ENCODE assay signal across 8 cellular contexts in genomic region chr3:12984023-12984823, GRCh38.
A peak's percentile ranks its signal among the peaks of the same experiment; 100 is the strongest.
DNase-seq lines count a peak whose midpoint lies in the region; ATAC-seq, FAIRE-seq and TF ChIP-seq lines count a peak whose summit lies in the region.

No MANE protein-coding gene starts in this region.

- H3K4me3 ChIP-seq in AG04450 (ENCODE audit: low read depth, low read length) (no peak overlapping the region), KMS-11 (IDR thresholded peaks at IDR 0.05; ENCODE audit: insufficient read depth, low read depth, low read length) (no peak overlapping the region), GM12878 (no peak overlapping the region)

- no peak overlapping the region for H3K27ac ChIP-seq in AG04450 (ENCODE audit: low read depth, low read length)
- H3K27ac ChIP-seq in KMS-11 = no peak overlapping the region
- no peak overlapping the region for H3K27ac ChIP-seq in GM12878 (ENCODE audit: control insufficient read depth, insufficient read depth)

- H3K79me2 ChIP-seq in KMS-11 (ENCODE audit: insufficient read depth, low read depth) (no peaks in the 10 kb centered on the region), GM12878 (ENCODE audit: control insufficient read depth, insufficient read depth, low read length) (peaks cover 38% of the 10 kb centered on the region)

- SMC1A ChIA-PET in GM12878 (lab: Charles Lee; ENCODE audit: uncharacterized antibody, unreplicated experiment) = interaction anchor here (1.0 to 1.7 kb wide), 10 partner anchors 9 to 93 kb away, joined by 3 to 8 read pairs (median 4); no protein-coding TSS in a partner anchor

- H2AFZ ChIP-seq in KMS-11 (ENCODE audit: low read depth) (no peak overlapping the region), GM12878 (ENCODE audit: control insufficient read depth, low read depth, low read length) (no peak overlapping the region)

- H3K9me3 Mint-ChIP-seq in T-cell (no peaks in the 10 kb centered on the region), immature natural killer cell (no peaks in the 10 kb centered on the region)

- H3K4me2 ChIP-seq in KMS-11 (no peak overlapping the region), GM12878 (ENCODE audit: control insufficient read depth, insufficient read depth) (no peak overlapping the region)

- H3K27ac Mint-ChIP-seq in T-cell (peak overlapping the region; percentile 19 to 52), immature natural killer cell (peak overlapping the region; percentile 68 to 85 (median 80))

- DNase-seq in AG04450 (ENCODE audit: low read depth, low spot score) (no peak), T-cell (peak in 32 of 34 experiments; percentile 27 to 68 (median 49)), GM12878 (ENCODE audit: low read depth, low spot score) (no peak), immature natural killer cell (peak; percentile 70 to 75 (median 72)), cerebellar nuclear complex (lab: John Stamatoyannopoulos, UW) (no peak)
- DNase-seq in stimulated activated CD4-positive, alpha-beta T cell treated with anti-CD3 and anti-CD28 coated beads, Interleukin-15, amount 100 ng/mL, for 24 hours = peak; percentile 73

- WGBS in GM12878 (ENCODE audit: insufficient coverage, insufficient replicate concordance, low lambda C conversion rate, missing lambda C conversion rate) = 32% methylated on average over 6 of the region's 7 CpGs

- no peaks in the 10 kb centered on the region for H4K20me1 ChIP-seq in KMS-11 (ENCODE audit: insufficient read depth)
- peaks cover 3% of the 10 kb centered on the region for H4K20me1 ChIP-seq in GM12878 (ENCODE audit: control insufficient read depth, insufficient read depth)

- peaks cover 72 to 77% (median 73%) of the 10 kb centered on the region in 3 donors for H3K4me1 Mint-ChIP-seq in T-cell
- H3K4me1 Mint-ChIP-seq in immature natural killer cell = peaks cover 66 to 72% of the 10 kb centered on the region in 2 donors

- H3K36me3 Mint-ChIP-seq in T-cell (peaks cover 8% of the 10 kb centered on the region), immature natural killer cell (no peaks in the 10 kb centered on the region)

- intact Hi-C loops in GM12878 (cut with micrococcal nuclease; ENCODE audit: unreplicated experiment) = loop anchor here (10.0 kb wide), 1 partner anchor 119 kb away; no protein-coding TSS in a partner anchor

- RAD21 ChIA-PET in GM12878 (lab: Charles Lee; ENCODE audit: unreplicated experiment) = interaction anchor here (0.6 to 1.8 kb wide), 10 partner anchors 9 to 1797 kb away, joined by 3 to 7 read pairs (median 4); no protein-coding TSS in a partner anchor

- CTCF ChIA-PET in AG04450 (lab: Charles Lee) = interaction anchor here (0.6 to 3.0 kb wide), 22 partner anchors 8 to 491 kb away, joined by 3 to 26 read pairs (median 5); no protein-coding TSS in a partner anchor
- CTCF ChIA-PET in T-cell (lab: Charles Lee) = interaction anchor here (0.6 to 1.7 kb wide), 14 partner anchors 9 to 336 kb away, joined by 3 to 10 read pairs (median 3); no protein-coding TSS in a partner anchor
- CTCF ChIA-PET in GM12878 (lab: Yijun Ruan, JAX) = interaction anchor here (0.6 to 6.6 kb wide), 28 partner anchors 10 to 468 kb away, joined by 3 to 44 read pairs (median 4); no protein-coding TSS in a partner anchor

- H3K36me3 ChIP-seq in KMS-11 (ENCODE audit: insufficient read depth) (no peaks in the 10 kb centered on the region), GM12878 (ENCODE audit: control insufficient read depth in 2 of 2, insufficient read depth in 2 of 2, low read length in 1 of 2) (peaks cover 2 to 8% of the 10 kb centered on the region in 2 experiments; a peak in 2 of 4 replicates)

- BruUV-seq in GM12878 (replicated peaks; lab: Mats Ljungman, UMichigan) = no TSS peak

- H3K27me3 ChIP-seq in AG04450 (ENCODE audit: control insufficient read depth, insufficient read depth, low read length) (peaks cover 7% of the 10 kb centered on the region), KMS-11 (ENCODE audit: insufficient read depth, low read depth) (no peaks in the 10 kb centered on the region), GM12878 (replicated peaks in 1 of 2; ENCODE audit: control insufficient read depth in 2 of 2, insufficient read depth in 2 of 2, low read length in 1 of 2) (no peaks in the 10 kb centered on the region)

- H3K4me1 ChIP-seq in KMS-11 (ENCODE audit: low read depth, poor library complexity, severe bottlenecking) (peaks cover 29% of the 10 kb centered on the region), GM12878 (ENCODE audit: control insufficient read depth, insufficient read depth, low read length) (peaks cover 32% of the 10 kb centered on the region)

- H3K27me3 Mint-ChIP-seq in T-cell = no peaks in the 10 kb centered on the region
- H3K27me3 Mint-ChIP-seq in immature natural killer cell (ENCODE audit: low read depth in 3 of 3) = peaks cover 2 to 5% (median 2%) of the 10 kb centered on the region in 3 donors

- H3K4me3 Mint-ChIP-seq in T-cell (no peak overlapping the region), immature natural killer cell (peak overlapping the region; percentile 30 to 80 (median 44))

- TF ChIP-seq EP300 in GM12878 (IDR thresholded peaks at IDR 0.05; ENCODE audit: borderline replicate concordance in 1 of 2, control insufficient read depth in 1 of 2, low read depth in 2 of 2, low read length in 2 of 2) = no peak

- POLR2A ChIA-PET in AG04450 (lab: Yijun Ruan, JAX) = interaction anchor here (1.3 to 1.6 kb wide), 2 partner anchors 11 to 17 kb away, joined by 6 read pairs; no protein-coding TSS in a partner anchor
- POLR2A ChIA-PET in T-cell (lab: Charles Lee) = no interaction called here
- POLR2A ChIA-PET in GM12878 (lab: Charles Lee) = interaction anchor here (0.6 to 1.3 kb wide), 4 partner anchors 10 to 279 kb away, joined by 3 to 4 read pairs (median 4); no protein-coding TSS in a partner anchor

- peaks cover 4% of the 10 kb centered on the region; the same call in 1 of the 2 replicates for H3K9me3 ChIP-seq in AG04450 (ENCODE audit: control insufficient read depth, insufficient read depth, low read length)
- peaks cover 2% of the 10 kb centered on the region; the same call in 1 of the 3 replicates for H3K9me3 ChIP-seq in GM12878 (replicated peaks; ENCODE audit: control insufficient read depth, insufficient read depth, low read length)

- TF ChIP-seq CTCF in AG04450 (IDR thresholded peaks at IDR 0.05; ENCODE audit: low read depth, low read length) = peak; percentile 77
- TF ChIP-seq CTCF in GM12874 (IDR thresholded peaks at IDR 0.05; ENCODE audit: insufficient read depth, low read depth, low read length) = peak; percentile 78
- TF ChIP-seq CTCF in KMS-11 (conservative IDR thresholded peaks at IDR 0.05; ENCODE audit: low read depth, low read length) = peak; percentile 69
- peak; percentile 64 to 79 (median 69) for TF ChIP-seq CTCF in GM12878 (IDR thresholded peaks at IDR 0.05 in 2 of 3, conservative IDR thresholded peaks at IDR 0.05 in 1 of 3; ENCODE audit: control insufficient read depth in 2 of 3, extremely low read depth in 1 of 3, insufficient read depth in 1 of 3, low read depth in 3 of 3, low read length in 3 of 3)

- FAIRE-seq in GM12878 (lab: Jason Lieb, UNC) = no peak

- TF ChIP-seq POLR2A in GM12878 (IDR thresholded peaks at IDR 0.05; ENCODE audit: low read depth, low read length) = no peak

- H3K9ac ChIP-seq in KMS-11 (no peak overlapping the region), GM12878 (ENCODE audit: control insufficient read depth, insufficient read depth, low read length) (no peak overlapping the region)

- peak; percentile 77 to 85 (median 78) for ATAC-seq in T-cell (replicated peaks in 1 of 4)
- ATAC-seq in GM12878 = peak; percentile 90

- TF ChIP-seq RAD21 in GM12878 (IDR thresholded peaks at IDR 0.05; ENCODE audit: insufficient read depth, low read depth, low read length) = peak; percentile 72

- in situ Hi-C loops in GM12878 (cut with MboI) = no loop called here

TF ChIP-seq in GM12878, 131 proteins besides CTCF, POLR2A, EP300 and RAD21:
- TF ChIP-seq YY1 (IDR thresholded peaks at IDR 0.05; ENCODE audit: low read depth, low read length) = peak; percentile 54; the same call in 1 of the 2 replicates
- no peak for TF ChIP-seq TCF12 (IDR thresholded peaks at IDR 0.05; ENCODE audit: low read depth, low read length)
- peak; percentile 60 for TF ChIP-seq SMC3 (IDR thresholded peaks at IDR 0.05; ENCODE audit: borderline replicate concordance, low read length)
- TF ChIP-seq SKIL (IDR thresholded peaks at IDR 0.05; ENCODE audit: low read depth, poor library complexity, severe bottlenecking) = no peak
- no peak for TF ChIP-seq BCL11A (IDR thresholded peaks at IDR 0.05; ENCODE audit: low read depth, low read length)

Comparison
In these comparisons a context has a peak if more than half of its experiments do, and no peak if none do; other contexts are left out.
1. DNase-seq: peak in T-cell (32 of 34), immature natural killer cell (3 of 3) and stimulated activated CD4-positive, alpha-beta T cell treated with anti-CD3 and anti-CD28 coated beads, Interleukin-15, amount 100 ng/mL, for 24 hours (single experiment); none in AG04450 (single experiment), GM12878 (single experiment) and cerebellar nuclear complex (0 of 2).
2. H3K4me3 Mint-ChIP-seq: peak in immature natural killer cell (5 of 5); none in T-cell (0 of 3).
3. POLR2A ChIA-PET loops: an anchor here in AG04450 (1.3 to 1.6 kb wide) and GM12878 (0.6 to 1.3 kb wide); none called in T-cell.
4. Peak in every context shown above with its lines, with median percentiles within 50 percentile points of each other: CTCF ChIP-seq.